1 cellular context compared by ENCODE assay signal in genomic region chr19:18790566-18791314, GRCh38.
TF ChIP-seq lines count a peak whose summit lies in the region.

Gene COMP, minus strand, starts transcription at chr19:18791305. Its CDS starts 36 bp downstream, at chr19:18791269.

TF ChIP-seq in HepG2, 621 proteins besides CTCF, POLR2A, EP300 and RAD21 (continued from another document and continues in another):
- TF ChIP-seq HBP1 (CRISPR knock-in tag; IDR thresholded peaks at IDR 0.05; ENCODE audit: low read depth) (no peak), ZNF407 (CRISPR knock-in tag; IDR thresholded peaks at IDR 0.05; ENCODE audit: not compliant biosample characterization) (no peak), ZGPAT (CRISPR knock-in tag; IDR thresholded peaks at IDR 0.05) (no peak), UBTF (CRISPR knock-in tag; IDR thresholded peaks at IDR 0.05) (peak; percentile 44; the same call in 1 of the 2 replicates), ATRX (CRISPR knock-in tag; IDR thresholded peaks at IDR 0.05; ENCODE audit: borderline replicate concordance) (no peak), NR2F1 (CRISPR knock-in tag; IDR thresholded peaks at IDR 0.05) (no peak), ZNF687 (CRISPR knock-in tag; IDR thresholded peaks at IDR 0.05) (peak; percentile 39; the same call in 1 of the 2 replicates), ZNF362 (CRISPR knock-in tag; IDR thresholded peaks at IDR 0.05; ENCODE audit: borderline replicate concordance) (no peak), ZNF800 (CRISPR knock-in tag; IDR thresholded peaks at IDR 0.05) (peak; percentile 74), EED (CRISPR knock-in tag; IDR thresholded peaks at IDR 0.05) (0 out of 2 replicates have a peak, but pooled peaks have one; percentile 45), MBNL3 (CRISPR knock-in tag; conservative IDR thresholded peaks at IDR 0.05) (no peak), DMAP1 (CRISPR knock-in tag; IDR thresholded peaks at IDR 0.05) (no peak), NFAT5 (CRISPR knock-in tag; IDR thresholded peaks at IDR 0.05) (no peak), TAF15 (IDR thresholded peaks at IDR 0.05; ENCODE audit: low read depth, low read length, poor library complexity, severe bottlenecking) (no peak), NFRKB (IDR thresholded peaks at IDR 0.05) (no peak), MIER3 (CRISPR knock-in tag; IDR thresholded peaks at IDR 0.05; ENCODE audit: borderline replicate concordance) (no peak), KAT2B (IDR thresholded peaks at IDR 0.05; ENCODE audit: borderline replicate concordance, low read depth, low read length) (no peak), HOXA9 (CRISPR knock-in tag; IDR thresholded peaks at IDR 0.05; ENCODE audit: borderline replicate concordance) (no peak), ZNF562 (CRISPR knock-in tag; IDR thresholded peaks at IDR 0.05; ENCODE audit: borderline replicate concordance) (no peak), ZNF605 (CRISPR knock-in tag; IDR thresholded peaks at IDR 0.05) (no peak), ZNF776 (CRISPR knock-in tag; IDR thresholded peaks at IDR 0.05) (no peak), EZH2 (conservative IDR thresholded peaks at IDR 0.05; ENCODE audit: low read depth, low read length) (peak; percentile 98), ZNF556 (CRISPR knock-in tag; IDR thresholded peaks at IDR 0.05; ENCODE audit: borderline replicate concordance) (no peak), SKI (IDR thresholded peaks at IDR 0.05; ENCODE audit: partially characterized antibody) (no peak)
